10 cellular contexts compared by ENCODE assay signal in genomic region chr7:112112822-112113255, GRCh38.
A peak's percentile ranks its signal among the peaks of the same experiment; 100 is the strongest.
DNase-seq lines count a peak whose midpoint lies in the region; ATAC-seq, FAIRE-seq and TF ChIP-seq lines count a peak whose summit lies in the region.
"Had no signal": no experiment of that assay in that cellular context is flagged by ENCODE, and none has a peak within 500 bp of the region (broad histone marks: within the 10 kb centered on the region; RNA-seq: fewer than 3 reads in every experiment).

No MANE protein-coding gene starts in this region.

- no peak overlapping the region for H3K4me3 Mint-ChIP-seq in neural progenitor cell

- DNase-seq in HS-5 (ENCODE audit: low read depth): peak; percentile 6
- peak; percentile 43 for DNase-seq in cerebellar cortex (ENCODE audit: low spot score)
- DNase-seq in keratinocyte (ENCODE audit: low read depth, low spot score): no peak
- no peak for DNase-seq in neural progenitor cell (ENCODE audit: low spot score)
- no peak for DNase-seq in Peyer's patch
- DNase-seq in NCI-H69 (lab: John Stamatoyannopoulos, UW): no peak
- DNase-seq: activated naive CD4-positive, alpha-beta T cell treated with Interleukin-2 at 50 U/mL for 16 hours; T-helper 9 cell had no signal

- H3K36me3 Mint-ChIP-seq in neural progenitor cell: peaks cover 8% of the 10 kb centered on the region

- ATAC-seq in GM19397 (IDR thresholded peaks at IDR 0.05; ENCODE audit: unreplicated experiment): no peak

- H3K9me3 Mint-ChIP-seq in neural progenitor cell: peaks cover 3% of the 10 kb centered on the region

- H3K4me1 Mint-ChIP-seq in neural progenitor cell: no peaks in the 10 kb centered on the region

- dilution Hi-C loops in keratinocyte (cut with MboI; ENCODE audit: extremely low pct_ligation_motif_present, low sequenced_read_pairs): no loop called here

- H3K4me1 ChIP-seq in keratinocyte (ENCODE audit: control insufficient read depth, extremely low read depth, insufficient read depth, low read length) (peaks cover 4% of the 10 kb centered on the region), subcutaneous abdominal adipose tissue (ENCODE audit: control insufficient read depth in 5 of 5, insufficient read depth in 5 of 5, low read length in 5 of 5) (peaks cover 2 to 25% (median 16%) of the 10 kb centered on the region in 5 donors), neural progenitor cell (no peaks in the 10 kb centered on the region), Peyer's patch (no peaks in the 10 kb centered on the region)

- no peaks in the 10 kb centered on the region for H3F3A ChIP-seq in neural progenitor cell (ENCODE audit: low read depth)

- no peak for TF ChIP-seq CTCF in keratinocyte (optimal IDR thresholded peaks at IDR 0.05 in 1 of 3, IDR thresholded peaks at IDR 0.05 in 1 of 3, conservative IDR thresholded peaks at IDR 0.05 in 1 of 3; ENCODE audit: extremely low read depth in 1 of 3, insufficient read depth in 2 of 3, low read length in 3 of 3)
- TF ChIP-seq CTCF in neural progenitor cell (IDR thresholded peaks at IDR 0.05): no peak
- TF ChIP-seq CTCF in Peyer's patch (IDR thresholded peaks at IDR 0.05): no peak

- no peak overlapping the region for H2AFZ ChIP-seq in keratinocyte (ENCODE audit: control insufficient read depth, low read length)
- no peak overlapping the region for H2AFZ ChIP-seq in neural progenitor cell (replicated peaks)

- H3K27ac ChIP-seq in keratinocyte (ENCODE audit: control insufficient read depth, insufficient read depth, low read length): no peak overlapping the region
- peak overlapping the region; percentile 13 for H3K27ac ChIP-seq in subcutaneous abdominal adipose tissue (ENCODE audit: low read depth, low read length)
- no peak overlapping the region for H3K27ac ChIP-seq in neural progenitor cell
- peak overlapping the region in 1 of 4 donors; percentile 40 for H3K27ac ChIP-seq in Peyer's patch

- no peak overlapping the region for H3K27ac Mint-ChIP-seq in neural progenitor cell

- H3K4me3 ChIP-seq in keratinocyte (ENCODE audit: control insufficient read depth in 2 of 3, extremely low read depth in 1 of 3, insufficient read depth in 2 of 3, low read depth in 1 of 3, low read length in 3 of 3): no peak overlapping the region
- peak overlapping the region; percentile 2 to 55 (median 36) for H3K4me3 ChIP-seq in subcutaneous abdominal adipose tissue (ENCODE audit: low read depth in 1 of 5, low read length in 5 of 5)
- H3K4me3 ChIP-seq in neural progenitor cell: no peak overlapping the region
- no peak overlapping the region for H3K4me3 ChIP-seq in Peyer's patch

- H3K27me3 Mint-ChIP-seq in neural progenitor cell (ENCODE audit: insufficient read depth, low read depth): no peaks in the 10 kb centered on the region

- peak overlapping the region; percentile 29 for H3K4me2 ChIP-seq in keratinocyte (ENCODE audit: control insufficient read depth, extremely low read depth, insufficient read depth, low read depth, low read length)
- no peak overlapping the region for H3K4me2 ChIP-seq in neural progenitor cell

- H3K79me2 ChIP-seq in keratinocyte (ENCODE audit: control insufficient read depth, insufficient read depth, low read length): peaks cover 24% of the 10 kb centered on the region
- H3K79me2 ChIP-seq in neural progenitor cell (ENCODE audit: low read depth): no peaks in the 10 kb centered on the region

- no peak overlapping the region for H3K9ac ChIP-seq in keratinocyte (ENCODE audit: control insufficient read depth, extremely low read depth, insufficient read depth, low read length)
- H3K9ac ChIP-seq in subcutaneous abdominal adipose tissue (ENCODE audit: low read length in 5 of 5): peak overlapping the region in 4 of 5 donors; percentile 12 to 62 (median 51)
- no peak overlapping the region for H3K9ac ChIP-seq in neural progenitor cell

- H4K20me1 ChIP-seq in keratinocyte (ENCODE audit: control insufficient read depth, extremely low read depth, insufficient read depth, low read length) (no peaks in the 10 kb centered on the region), neural progenitor cell (ENCODE audit: low read depth) (no peaks in the 10 kb centered on the region)

- H3K36me3 ChIP-seq in keratinocyte (ENCODE audit: control insufficient read depth in 2 of 2, extremely low read depth in 1 of 2, insufficient read depth in 2 of 2, low read length in 2 of 2): no peaks in the 10 kb centered on the region
- H3K36me3 ChIP-seq in subcutaneous abdominal adipose tissue (ENCODE audit: control insufficient read depth in 5 of 5, insufficient read depth in 5 of 5, low read length in 5 of 5): no peaks in the 10 kb centered on the region
- no peaks in the 10 kb centered on the region for H3K36me3 ChIP-seq in neural progenitor cell
- H3K36me3 ChIP-seq in Peyer's patch: no peaks in the 10 kb centered on the region

- H3K9me3 ChIP-seq in keratinocyte (ENCODE audit: control insufficient read depth, low read depth, low read length) (no peaks in the 10 kb centered on the region), subcutaneous abdominal adipose tissue (ENCODE audit: control insufficient read depth in 5 of 5, low read length in 5 of 5) (no peaks in the 10 kb centered on the region), neural progenitor cell (ENCODE audit: low read depth) (no peaks in the 10 kb centered on the region), Peyer's patch (no peaks in the 10 kb centered on the region)

- H3K27me3 ChIP-seq in keratinocyte (ENCODE audit: control insufficient read depth, extremely low read depth, insufficient read depth, low read length) (no peaks in the 10 kb centered on the region), subcutaneous abdominal adipose tissue (ENCODE audit: control insufficient read depth in 5 of 5, insufficient read depth in 4 of 5, low read length in 5 of 5) (no peaks in the 10 kb centered on the region), neural progenitor cell (no peaks in the 10 kb centered on the region), Peyer's patch (no peaks in the 10 kb centered on the region)

- H3K9me1 ChIP-seq in keratinocyte (ENCODE audit: control insufficient read depth, extremely low read depth, insufficient read depth, low read length): no peaks in the 10 kb centered on the region

- TF ChIP-seq POLR2A in Peyer's patch (IDR thresholded peaks at IDR 0.05): no peak

- no peak for FAIRE-seq in keratinocyte (lab: Jason Lieb, UNC)

Comparison
In these comparisons a context has a peak if more than half of its experiments do, and no peak if none do; other contexts are left out.
1. DNase-seq: peak in HS-5 (single experiment) and cerebellar cortex (single experiment); none in keratinocyte (single experiment), neural progenitor cell (single experiment), Peyer's patch (0 of 3) and NCI-H69 (single experiment).
2. H3K4me3 ChIP-seq: peak in subcutaneous abdominal adipose tissue (5 of 5); none in keratinocyte (0 of 3), neural progenitor cell (single experiment) and Peyer's patch (0 of 4).
3. H3K9ac ChIP-seq: peak in subcutaneous abdominal adipose tissue (4 of 5); none in keratinocyte (single experiment) and neural progenitor cell (single experiment).